In the genomic region with DNA sequence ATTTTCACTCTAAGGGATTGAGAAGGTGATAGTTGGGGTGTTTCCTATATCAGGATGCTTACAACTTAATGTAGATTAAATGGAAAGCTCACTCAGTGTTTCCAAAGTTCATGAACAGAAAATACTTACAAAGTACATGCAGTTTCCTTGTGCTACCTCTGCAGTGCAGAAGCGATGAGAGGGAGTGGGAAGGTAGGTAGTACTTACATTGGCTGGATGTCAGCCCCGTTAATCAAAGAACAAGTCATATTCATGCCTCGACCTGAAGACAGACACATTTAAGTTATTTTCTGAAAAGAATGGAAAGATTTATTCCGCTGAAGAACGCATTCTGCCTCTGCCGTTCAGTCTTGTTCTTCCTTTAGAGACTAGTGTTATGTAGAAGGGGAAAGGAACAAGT, we compare ENCODE assay signal across 20 cellular contexts.
"Had no signal": no experiment of that assay in that cellular context is flagged by ENCODE, and none has a peak within 500 bp of the region (broad histone marks: within the 10 kb centered on the region; RNA-seq: fewer than 3 reads in every experiment).

No MANE protein-coding gene starts in this region.

- H3K4me1 ChIP-seq: right atrium auricular region, tibial nerve had no signal

- H3K9me3 ChIP-seq: right atrium auricular region, tibial nerve had no signal

- H3K27ac Mint-ChIP-seq: activated CD4-positive, alpha-beta T cell treated with anti-CD3 and anti-CD28 coated beads, Interleukin-2, amount 10 ng/mL, durations not matched to agents 7 days and 5 days; activated naive CD4-positive, alpha-beta T cell treated with anti-CD3 and anti-CD28 coated beads for 36 hours; activated T-helper 17 cell treated with anti-CD3 and anti-CD28 coated beads, Interleukin-2, amount 50 U/mL, for 72 hours; stimulated activated naive CD8-positive, alpha-beta T cell treated with anti-CD3 and anti-CD28 coated beads, Interleukin-15, Interleukin-2, amounts not matched to agents 100 ng/mL and 50 ng/mL, for 24 hours; T-helper 2 cell treated with Interferon-gamma antibody and Interleukin-4, amounts not matched to agents 5 μg/mL and 100 μg/mL, for 36 hours had no signal

- H3K9me3 Mint-ChIP-seq: activated CD4-positive, alpha-beta T cell treated with anti-CD3 and anti-CD28 coated beads, Interleukin-2, amount 10 ng/mL, durations not matched to agents 7 days and 5 days; activated naive CD4-positive, alpha-beta T cell treated with anti-CD3 and anti-CD28 coated beads for 36 hours; activated T-helper 17 cell treated with anti-CD3 and anti-CD28 coated beads, Interleukin-2, amount 50 U/mL, for 72 hours; neural crest cell; stimulated activated naive CD8-positive, alpha-beta T cell treated with anti-CD3 and anti-CD28 coated beads, Interleukin-15, Interleukin-2, amounts not matched to agents 100 ng/mL and 50 ng/mL, for 24 hours; T-helper 2 cell treated with Interferon-gamma antibody and Interleukin-4, amounts not matched to agents 5 μg/mL and 100 μg/mL, for 36 hours had no signal

- H3K4me3 ChIP-seq: cardiac muscle cell, right atrium auricular region, SK-N-MC, tibial nerve had no signal

- H3K36me3 ChIP-seq: cardiac muscle cell, right atrium auricular region, tibial nerve had no signal

- H3K27me3 Mint-ChIP-seq: activated CD4-positive, alpha-beta T cell treated with anti-CD3 and anti-CD28 coated beads, Interleukin-2, amount 10 ng/mL, durations not matched to agents 7 days and 5 days; activated T-helper 17 cell treated with anti-CD3 and anti-CD28 coated beads, Interleukin-2, amount 50 U/mL, for 72 hours; stimulated activated naive CD8-positive, alpha-beta T cell treated with anti-CD3 and anti-CD28 coated beads, Interleukin-15, Interleukin-2, amounts not matched to agents 100 ng/mL and 50 ng/mL, for 24 hours had no signal

- H3K27me3 ChIP-seq: cardiac muscle cell, right atrium auricular region, tibial nerve had no signal

- ATAC-seq: activated T-helper 17 cell treated with anti-CD3 and anti-CD28 coated beads, Interleukin-2, amount 50 U/mL, for 72 hours had no signal

- H3K4me1 Mint-ChIP-seq: activated T-helper 17 cell treated with anti-CD3 and anti-CD28 coated beads, Interleukin-2, amount 50 U/mL, for 72 hours; neural crest cell had no signal

- DNase-seq: activated CD4-positive, alpha-beta T cell treated with anti-CD3 and anti-CD28 coated beads, Interleukin-2, amount 10 ng/mL, durations not matched to agents 7 days and 5 days; activated CD4-positive, CD25-positive, alpha-beta regulatory T cell; activated CD8-positive, alpha-beta memory T cell treated with anti-CD3 and anti-CD28 coated beads for 24 hours; activated CD8-positive, alpha-beta memory T cell treated with anti-CD3 and anti-CD28 coated beads, Interleukin-2, amount 50 U/mL, for 48 hours; activated naive CD4-positive, alpha-beta T cell treated with anti-CD3 and anti-CD28 coated beads for 36 hours; foreskin melanocyte; glutamatergic neuron; hippocampal formation; islet precursor cell; stimulated activated CD4-positive, alpha-beta T cell treated with anti-CD3 and anti-CD28 coated beads, Interleukin-12 subunit alpha, Interleukin-12 subunit beta, amount 100 ng/mL, for 4 hours; stimulated activated CD4-positive, alpha-beta T cell treated with anti-CD3 and anti-CD28 coated beads, Interleukin-1b, Interleukin-23, amount 100 ng/mL, for 48 hours had no signal

- H3K4me3 Mint-ChIP-seq: activated CD4-positive, alpha-beta T cell treated with anti-CD3 and anti-CD28 coated beads, Interleukin-2, amount 10 ng/mL, durations not matched to agents 7 days and 5 days; activated naive CD4-positive, alpha-beta T cell treated with anti-CD3 and anti-CD28 coated beads for 36 hours; activated T-helper 17 cell treated with anti-CD3 and anti-CD28 coated beads, Interleukin-2, amount 50 U/mL, for 72 hours; neural crest cell; stimulated activated naive CD8-positive, alpha-beta T cell treated with anti-CD3 and anti-CD28 coated beads, Interleukin-15, Interleukin-2, amounts not matched to agents 100 ng/mL and 50 ng/mL, for 24 hours; T-helper 2 cell treated with Interferon-gamma antibody and Interleukin-4, amounts not matched to agents 5 μg/mL and 100 μg/mL, for 36 hours had no signal

- H3K27ac ChIP-seq: cardiac muscle cell, epithelial cell of prostate, right atrium auricular region, SK-N-MC, tibial nerve had no signal
